ENCODE assay signal across 9 cellular contexts in the genomic region with DNA sequence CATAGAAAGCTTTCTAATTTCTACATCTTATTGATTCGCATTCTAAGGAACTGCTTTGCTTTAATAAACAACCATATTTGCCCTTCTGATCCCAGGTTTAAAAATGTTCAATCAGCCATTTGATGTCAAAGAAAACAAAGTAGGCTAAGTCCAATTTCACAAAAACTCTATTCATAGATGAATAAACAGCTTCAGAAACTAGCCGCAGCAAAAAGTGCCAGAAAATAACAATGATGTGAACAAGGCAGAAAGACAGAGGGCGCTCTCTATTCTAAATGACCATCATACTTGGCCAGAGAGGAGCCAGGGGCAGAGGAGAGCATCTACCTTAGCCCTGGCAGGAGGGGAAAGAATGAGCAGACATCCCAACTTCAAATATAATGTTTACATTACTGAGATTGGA. TPM values are rescaled to one million over a fixed set of nuclear protein-coding genes. Genes with fewer than 3 reads are reported as not detected.
DNase-seq lines count a peak whose midpoint lies in the region; ATAC-seq and TF ChIP-seq lines count a peak whose summit lies in the region.
"Had no signal": no experiment of that assay in that cellular context is flagged by ENCODE, and none has a peak within 500 bp of the region (broad histone marks: within the 10 kb centered on the region; RNA-seq: fewer than 3 reads in every experiment).

No MANE protein-coding gene starts in this region.

- no peaks in the 10 kb centered on the region for H3K36me3 Mint-ChIP-seq in natural killer cell treated with Interleukin-12 subunit alpha and Interleukin-12 subunit beta and Interleukin-15 and Interleukin-18, amount 100 ng/mL, for 72 hours

- no peaks in the 10 kb centered on the region for H3K79me2 ChIP-seq in mammary epithelial cell (ENCODE audit: insufficient read depth, low read length)

- no peak overlapping the region for H3K27ac ChIP-seq in mammary epithelial cell (ENCODE audit: insufficient read depth, low read depth, low read length)

- H3K27me3 Mint-ChIP-seq in natural killer cell treated with Interleukin-12 subunit alpha and Interleukin-12 subunit beta and Interleukin-15 and Interleukin-18, amount 100 ng/mL, for 72 hours, result peaks cover 16 to 33% of the 10 kb centered on the region in 2 donors

- H3K27me3 ChIP-seq in mammary epithelial cell (ENCODE audit: insufficient read depth, low read length), result no peaks in the 10 kb centered on the region

- no peak overlapping the region for H3K27ac Mint-ChIP-seq in natural killer cell treated with Interleukin-12 subunit alpha and Interleukin-12 subunit beta and Interleukin-15 and Interleukin-18, amount 100 ng/mL, for 72 hours

- BruUV-seq in mammary epithelial cell (replicated peaks; lab: Mats Ljungman, UMichigan), result no TSS peak

- peak; percentile 85 for ATAC-seq in left lobe of liver
- ATAC-seq in natural killer cell treated with Interleukin-12 subunit alpha and Interleukin-12 subunit beta and Interleukin-15 and Interleukin-18, amount 100 ng/mL, for 72 hours, result no peak
- no peak for ATAC-seq in HG03521 (IDR thresholded peaks at IDR 0.05; ENCODE audit: unreplicated experiment)

- no peaks in the 10 kb centered on the region for H3K9me3 Mint-ChIP-seq in natural killer cell treated with Interleukin-12 subunit alpha and Interleukin-12 subunit beta and Interleukin-15 and Interleukin-18, amount 100 ng/mL, for 72 hours

- no peaks in the 10 kb centered on the region for H3K36me3 ChIP-seq in mammary epithelial cell (ENCODE audit: insufficient read depth, low read length)

- intact Hi-C loops in mammary epithelial cell (cut with micrococcal nuclease), result no loop called here

- H4K20me1 ChIP-seq in mammary epithelial cell (ENCODE audit: insufficient read depth, low read length), result no peaks in the 10 kb centered on the region

- H3K4me3 Mint-ChIP-seq in natural killer cell treated with Interleukin-12 subunit alpha and Interleukin-12 subunit beta and Interleukin-15 and Interleukin-18, amount 100 ng/mL, for 72 hours, result no peak overlapping the region

- H3K4me3 ChIP-seq in AG10803 (ENCODE audit: low read length), result no peak overlapping the region
- no peak overlapping the region for H3K4me3 ChIP-seq in mammary epithelial cell (replicated peaks in 1 of 3; ENCODE audit: insufficient read depth in 1 of 3, low read depth in 2 of 3, low read length in 3 of 3)

- CTCF ChIA-PET in mammary epithelial cell (lab: Charles Lee; ENCODE audit: low non-redundant PET), result interaction anchor here (0.6 kb wide), 1 partner anchor 10 kb away, joined by 6 read pairs; no protein-coding TSS in a partner anchor

- H3K9ac ChIP-seq in mammary epithelial cell (ENCODE audit: insufficient read depth, low read length), result no peak overlapping the region

- in situ Hi-C loops in mammary epithelial cell (cut with MboI; ENCODE audit: low sequenced_read_pairs in 2 of 2), result no loop called here

- H3K9me3 ChIP-seq in mammary epithelial cell (replicated peaks; ENCODE audit: insufficient read depth, low read length), result no peaks in the 10 kb centered on the region

- dilution Hi-C loops in mammary epithelial cell (cut with HindIII; ENCODE audit: low sequenced_read_pairs), result no loop called here

- peak; percentile 55 for TF ChIP-seq RAD21 in Ishikawa (IDR thresholded peaks at IDR 0.05; ENCODE audit: low read depth)

- H3K4me2 ChIP-seq in mammary epithelial cell (ENCODE audit: insufficient read depth, low read depth, low read length), result no peak overlapping the region

- peaks cover 6% of the 10 kb centered on the region for H3K4me1 ChIP-seq in mammary epithelial cell (ENCODE audit: insufficient read depth, low read length)

- no peak for TF ChIP-seq EP300 in Ishikawa (IDR thresholded peaks at IDR 0.05; ENCODE audit: borderline replicate concordance)

- DNase-seq in AG10803 (ENCODE audit: low read depth) (no peak), mammary epithelial cell (no peak), left lobe of liver (ENCODE audit: low spot score) (no peak), activated T-cell treated with anti-CD3 and anti-CD28 coated beads for 4 hours (no peak), DMS153 treated with DMSO at 0.1 percent for 48 hours (lab: John Stamatoyannopoulos, UW; ENCODE audit: unreplicated experiment) (no peak)
- DNase-seq in natural killer cell treated with Interleukin-12 subunit alpha and Interleukin-12 subunit beta and Interleukin-15 and Interleukin-18, amount 100 ng/mL, for 72 hours (ENCODE audit: low spot score), result no peak
- DNase-seq: NCI-H1694 had no signal

- H3K4me1 Mint-ChIP-seq in natural killer cell treated with Interleukin-12 subunit alpha and Interleukin-12 subunit beta and Interleukin-15 and Interleukin-18, amount 100 ng/mL, for 72 hours (ENCODE audit: low read depth in 2 of 2), result peaks cover 5 to 9% of the 10 kb centered on the region in 2 donors

- 100% methylated on average over 3 of the region's 3 CpGs for WGBS in mammary epithelial cell (ENCODE audit: low coverage, missing lambda C conversion rate)

- H2AFZ ChIP-seq in mammary epithelial cell (ENCODE audit: low read depth, low read length), result no peak overlapping the region

- TF ChIP-seq CTCF in AG10803 (conservative IDR thresholded peaks at IDR 0.05; ENCODE audit: low read length) (peak; percentile 30), mammary epithelial cell (conservative IDR thresholded peaks at IDR 0.05 in 1 of 2, IDR thresholded peaks at IDR 0.05 in 1 of 2; ENCODE audit: extremely low read depth in 1 of 2, insufficient read depth in 1 of 2, low read depth in 1 of 2, low read length in 2 of 2) (peak; percentile 25 to 39)

TF ChIP-seq in Ishikawa, 13 proteins besides CTCF, POLR2A, EP300 and RAD21:
- TF ChIP-seq, protein P1, sequence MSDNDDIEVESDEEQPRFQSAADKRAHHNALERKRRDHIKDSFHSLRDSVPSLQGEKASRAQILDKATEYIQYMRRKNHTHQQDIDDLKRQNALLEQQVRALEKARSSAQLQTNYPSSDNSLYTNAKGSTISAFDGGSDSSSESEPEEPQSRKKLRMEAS (IDR thresholded peaks at IDR 0.05), result no peak
- TF ChIP-seq CEBPB (IDR thresholded peaks at IDR 0.05) (no peak), ZBTB7A (IDR thresholded peaks at IDR 0.05; ENCODE audit: low read depth) (no peak), TAF1 (IDR thresholded peaks at IDR 0.05; ENCODE audit: low read depth) (no peak), CREB1 (IDR thresholded peaks at IDR 0.05; ENCODE audit: low read depth) (no peak), TCF12 (IDR thresholded peaks at IDR 0.05; ENCODE audit: low read depth) (no peak), YY1 (IDR thresholded peaks at IDR 0.05; ENCODE audit: low read depth) (no peak), TEAD4 (IDR thresholded peaks at IDR 0.05) (no peak), EGR1 (IDR thresholded peaks at IDR 0.05) (no peak), FOXM1 (IDR thresholded peaks at IDR 0.05; ENCODE audit: borderline replicate concordance, low read depth) (no peak), NFIC (IDR thresholded peaks at IDR 0.05) (no peak)
- TF ChIP-seq, protein P2, sequence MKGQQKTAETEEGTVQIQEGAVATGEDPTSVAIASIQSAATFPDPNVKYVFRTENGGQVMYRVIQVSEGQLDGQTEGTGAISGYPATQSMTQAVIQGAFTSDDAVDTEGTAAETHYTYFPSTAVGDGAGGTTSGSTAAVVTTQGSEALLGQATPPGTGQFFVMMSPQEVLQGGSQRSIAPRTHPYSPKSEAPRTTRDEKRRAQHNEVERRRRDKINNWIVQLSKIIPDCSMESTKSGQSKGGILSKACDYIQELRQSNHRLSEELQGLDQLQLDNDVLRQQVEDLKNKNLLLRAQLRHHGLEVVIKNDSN (IDR thresholded peaks at IDR 0.05), result no peak
- TF ChIP-seq, protein P3, sequence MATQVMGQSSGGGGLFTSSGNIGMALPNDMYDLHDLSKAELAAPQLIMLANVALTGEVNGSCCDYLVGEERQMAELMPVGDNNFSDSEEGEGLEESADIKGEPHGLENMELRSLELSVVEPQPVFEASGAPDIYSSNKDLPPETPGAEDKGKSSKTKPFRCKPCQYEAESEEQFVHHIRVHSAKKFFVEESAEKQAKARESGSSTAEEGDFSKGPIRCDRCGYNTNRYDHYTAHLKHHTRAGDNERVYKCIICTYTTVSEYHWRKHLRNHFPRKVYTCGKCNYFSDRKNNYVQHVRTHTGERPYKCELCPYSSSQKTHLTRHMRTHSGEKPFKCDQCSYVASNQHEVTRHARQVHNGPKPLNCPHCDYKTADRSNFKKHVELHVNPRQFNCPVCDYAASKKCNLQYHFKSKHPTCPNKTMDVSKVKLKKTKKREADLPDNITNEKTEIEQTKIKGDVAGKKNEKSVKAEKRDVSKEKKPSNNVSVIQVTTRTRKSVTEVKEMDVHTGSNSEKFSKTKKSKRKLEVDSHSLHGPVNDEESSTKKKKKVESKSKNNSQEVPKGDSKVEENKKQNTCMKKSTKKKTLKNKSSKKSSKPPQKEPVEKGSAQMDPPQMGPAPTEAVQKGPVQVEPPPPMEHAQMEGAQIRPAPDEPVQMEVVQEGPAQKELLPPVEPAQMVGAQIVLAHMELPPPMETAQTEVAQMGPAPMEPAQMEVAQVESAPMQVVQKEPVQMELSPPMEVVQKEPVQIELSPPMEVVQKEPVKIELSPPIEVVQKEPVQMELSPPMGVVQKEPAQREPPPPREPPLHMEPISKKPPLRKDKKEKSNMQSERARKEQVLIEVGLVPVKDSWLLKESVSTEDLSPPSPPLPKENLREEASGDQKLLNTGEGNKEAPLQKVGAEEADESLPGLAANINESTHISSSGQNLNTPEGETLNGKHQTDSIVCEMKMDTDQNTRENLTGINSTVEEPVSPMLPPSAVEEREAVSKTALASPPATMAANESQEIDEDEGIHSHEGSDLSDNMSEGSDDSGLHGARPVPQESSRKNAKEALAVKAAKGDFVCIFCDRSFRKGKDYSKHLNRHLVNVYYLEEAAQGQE (IDR thresholded peaks at IDR 0.05; ENCODE audit: low read depth), result no peak

RNA-seq across cellular contexts. Expression of a gene that starts 9.7 kb away (rescaled TPM):
- total RNA-seq in mammary epithelial cell (1 to 10 TPM; 1.7 to 4.1 TPM), left lobe of liver (42.9 TPM)
- 0.94 TPM for polyA plus RNA-seq in mammary epithelial cell
- 0.88 TPM for polyA minus RNA-seq in mammary epithelial cell
- under 1 TPM in 1 of 2 donors, not detected in 1; 0.20 TPM for total RNA-seq in natural killer cell treated with Interleukin-12 subunit alpha and Interleukin-12 subunit beta and Interleukin-15 and Interleukin-18, amount 100 ng/mL, for 72 hours
